Comparison of ENCODE assay signal across 1 cellular context in the genomic region with DNA sequence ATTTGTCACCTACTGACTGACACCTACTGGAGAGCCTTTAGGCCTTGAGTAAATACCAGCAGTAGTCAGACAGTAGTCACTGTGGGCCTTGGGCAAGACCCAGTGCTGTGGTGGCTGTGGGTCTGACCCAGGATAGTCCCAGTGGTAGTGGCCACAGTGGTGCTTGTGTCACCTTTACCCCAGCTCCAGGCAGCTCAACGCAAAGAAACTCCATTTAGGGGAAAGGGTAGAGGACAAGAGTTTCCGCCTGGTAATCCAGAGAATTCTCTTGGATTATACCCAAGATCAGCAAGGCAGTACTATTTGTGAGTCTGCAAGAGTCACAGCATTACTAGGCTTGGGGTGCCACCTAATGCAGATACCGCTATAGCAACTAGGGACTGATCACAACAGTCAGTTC.
TF ChIP-seq lines count a peak whose summit lies in the region.

No MANE protein-coding gene starts in this region.

TF ChIP-seq in HepG2, 621 proteins besides CTCF, POLR2A, EP300 and RAD21:
- TF ChIP-seq FOXA1 (IDR thresholded peaks at IDR 0.05) (no peak), FOXA1 (CRISPR knock-in tag; IDR thresholded peaks at IDR 0.05) (peak; percentile 23; the same call in 1 of the 2 replicates), ZNF383 (CRISPR knock-in tag; IDR thresholded peaks at IDR 0.05; ENCODE audit: borderline replicate concordance) (no peak), GTF3A (CRISPR knock-in tag; conservative IDR thresholded peaks at IDR 0.05) (no peak), FOXP1 (IDR thresholded peaks at IDR 0.05) (no peak), FOXP1 (CRISPR knock-in tag; IDR thresholded peaks at IDR 0.05) (no peak)
- TF ChIP-seq, protein P1, sequence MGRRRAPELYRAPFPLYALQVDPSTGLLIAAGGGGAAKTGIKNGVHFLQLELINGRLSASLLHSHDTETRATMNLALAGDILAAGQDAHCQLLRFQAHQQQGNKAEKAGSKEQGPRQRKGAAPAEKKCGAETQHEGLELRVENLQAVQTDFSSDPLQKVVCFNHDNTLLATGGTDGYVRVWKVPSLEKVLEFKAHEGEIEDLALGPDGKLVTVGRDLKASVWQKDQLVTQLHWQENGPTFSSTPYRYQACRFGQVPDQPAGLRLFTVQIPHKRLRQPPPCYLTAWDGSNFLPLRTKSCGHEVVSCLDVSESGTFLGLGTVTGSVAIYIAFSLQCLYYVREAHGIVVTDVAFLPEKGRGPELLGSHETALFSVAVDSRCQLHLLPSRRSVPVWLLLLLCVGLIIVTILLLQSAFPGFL (CRISPR knock-in tag; IDR thresholded peaks at IDR 0.05): no peak
